24 cellular contexts compared by ENCODE assay signal in the genomic region with DNA sequence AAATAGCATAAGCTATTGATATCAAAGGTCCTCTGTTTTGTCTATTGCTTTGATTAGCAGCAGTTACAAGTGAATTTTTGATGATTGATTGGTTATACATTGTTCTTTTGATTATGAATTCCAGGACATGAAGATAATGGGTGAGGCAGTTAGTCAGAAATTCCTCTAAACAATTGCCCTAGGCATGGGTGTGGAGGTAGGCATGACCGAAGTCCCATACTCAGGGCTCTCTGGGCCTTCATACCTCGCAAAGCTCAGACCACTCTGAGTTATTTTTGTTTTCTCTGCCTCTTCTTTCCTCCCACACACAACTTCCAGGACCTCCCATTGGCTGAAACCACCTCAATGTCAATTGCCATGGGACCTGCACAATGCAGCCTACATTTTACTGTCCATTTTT.
"Had no signal": no experiment of that assay in that cellular context is flagged by ENCODE, and none has a peak within 500 bp of the region (broad histone marks: within the 10 kb centered on the region; RNA-seq: fewer than 3 reads in every experiment).

No MANE protein-coding gene starts in this region.

- H3K4me1 ChIP-seq: lower lobe of right lung, neural progenitor cell had no signal

- DNase-seq: activated CD4-positive, alpha-beta memory T cell treated with anti-CD3 and anti-CD28 coated beads, Interleukin-2, amount 10 ng/mL, durations not matched to agents 7 days and 5 days; activated CD4-positive, alpha-beta T cell treated with anti-CD3 and anti-CD28 coated beads, Interleukin-2, amount 10 ng/mL, durations not matched to agents 24 days and 14 days; activated CD8-positive, alpha-beta memory T cell treated with anti-CD3 and anti-CD28 coated beads, Interleukin-2, amount 10 ng/mL, durations not matched to agents 7 days and 5 days; activated gamma-delta T cell; activated T-cell treated with anti-CD3 and anti-CD28 coated beads for 4 hours; aorta; brain microvascular endothelial cell; central memory CD4-positive, alpha-beta T cell; dermis blood vessel endothelial cell; effector memory CD4-positive, alpha-beta T cell; head of caudate nucleus; lower lobe of right lung; naive thymus-derived CD4-positive, alpha-beta T cell; retina; stimulated activated CD4-positive, alpha-beta T cell treated with anti-CD3 and anti-CD28 coated beads, Interleukin-4, amount 100 ng/mL, for 24 hours; stimulated activated naive CD4-positive, alpha-beta T cell treated with Interleukin-2 at 50 U/mL for 16 hours; T-cell had no signal

- H3K27me3 ChIP-seq: brain microvascular endothelial cell, neural progenitor cell had no signal

- H3K27ac ChIP-seq: brain microvascular endothelial cell, lower lobe of right lung, neural progenitor cell, VCaP had no signal

- ATAC-seq: activated CD4-positive, CD25-positive, alpha-beta regulatory T cell treated with anti-CD3 and anti-CD28 coated beads, Interleukin-2, amount 50 U/mL, for 24 hours; activated CD8-positive, alpha-beta memory T cell treated with anti-CD3 and anti-CD28 coated beads, Interleukin-2, amount 10 ng/mL, durations not matched to agents 7 days and 5 days; esophagus mucosa; left lobe of liver; lower lobe of right lung; naive thymus-derived CD4-positive, alpha-beta T cell; T-cell had no signal

- H2AFZ ChIP-seq: neural progenitor cell had no signal

- H3K9ac ChIP-seq: neural progenitor cell had no signal

- H3K4me3 ChIP-seq: lower lobe of right lung, neural progenitor cell had no signal

- H3K9me3 ChIP-seq: lower lobe of right lung had no signal

- H3K36me3 ChIP-seq: brain microvascular endothelial cell, lower lobe of right lung, neural progenitor cell had no signal

- H3K4me2 ChIP-seq: neural progenitor cell had no signal

- FAIRE-seq: frontal cortex, islet of Langerhans had no signal
